14 cellular contexts compared by ENCODE assay signal in the genomic region with DNA sequence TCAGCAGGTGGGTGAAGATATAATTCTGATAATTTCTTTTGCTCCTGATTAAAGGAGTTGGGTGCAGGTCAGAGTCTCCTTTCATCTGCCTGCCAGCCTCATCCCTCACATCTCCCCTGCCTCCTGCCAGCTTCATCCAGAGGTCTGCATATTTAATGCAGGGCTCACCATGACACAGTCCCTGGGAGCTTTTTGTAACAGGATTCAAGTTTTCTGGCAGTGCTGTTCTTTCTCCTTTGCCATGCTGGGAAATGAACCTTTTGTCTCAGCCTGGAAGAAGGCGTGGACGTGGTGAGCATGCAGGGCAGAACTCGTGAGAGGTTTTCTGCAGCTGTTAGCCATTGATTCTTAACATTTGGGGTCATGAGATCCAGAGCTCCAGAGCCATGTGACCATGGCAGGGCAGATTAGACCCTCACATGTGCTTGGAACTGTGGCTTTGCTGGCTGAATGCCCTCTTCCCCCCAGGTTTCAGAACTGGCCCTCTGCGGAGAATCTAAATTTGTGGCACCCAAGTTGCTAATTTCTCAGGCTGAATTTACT. TPM values are rescaled to one million over a fixed set of nuclear protein-coding genes. Genes with fewer than 3 reads are reported as not detected.
"Had no signal": no experiment of that assay in that cellular context is flagged by ENCODE, and none has a peak within 500 bp of the region (broad histone marks: within the 10 kb centered on the region; RNA-seq: fewer than 3 reads in every experiment).

No MANE protein-coding gene starts in this region.

- H3K9me3 Mint-ChIP-seq: immature natural killer cell; stimulated activated effector memory CD8-positive, alpha-beta T cell treated with anti-CD3 and anti-CD28 coated beads, Interleukin-12 subunit alpha, Interleukin-12 subunit beta, amount 100 ng/mL, for 72 hours had no signal

- H2AFZ ChIP-seq: parathyroid adenoma had no signal

- H3K36me3 ChIP-seq: brain microvascular endothelial cell, right atrium auricular region had no signal

- H3K27ac ChIP-seq: brain microvascular endothelial cell, parathyroid adenoma, right atrium auricular region, tibial nerve had no signal

- H3K4me2 ChIP-seq: smooth muscle cell had no signal

- H3K4me3 Mint-ChIP-seq: activated CD4-positive, alpha-beta T cell treated with anti-CD3 and anti-CD28 coated beads, Interleukin-2, amount 10 ng/mL, durations not matched to agents 7 days and 5 days; immature natural killer cell; nephron progenitor cell; stimulated activated effector memory CD8-positive, alpha-beta T cell treated with anti-CD3 and anti-CD28 coated beads, Interleukin-12 subunit alpha, Interleukin-12 subunit beta, amount 100 ng/mL, for 72 hours had no signal

- H3K27me3 ChIP-seq: brain microvascular endothelial cell, right atrium auricular region, tibial nerve had no signal

- H3K4me1 Mint-ChIP-seq: immature natural killer cell had no signal

- H3K4me1 ChIP-seq: right atrium auricular region, tibial nerve had no signal

- H3K36me3 Mint-ChIP-seq: stimulated activated effector memory CD8-positive, alpha-beta T cell treated with anti-CD3 and anti-CD28 coated beads, Interleukin-12 subunit alpha, Interleukin-12 subunit beta, amount 100 ng/mL, for 72 hours had no signal

- H3K27ac Mint-ChIP-seq: activated CD4-positive, alpha-beta T cell treated with anti-CD3 and anti-CD28 coated beads, Interleukin-2, amount 10 ng/mL, durations not matched to agents 7 days and 5 days; activated naive CD8-positive, alpha-beta T cell; immature natural killer cell; nephron progenitor cell; stimulated activated effector memory CD8-positive, alpha-beta T cell treated with anti-CD3 and anti-CD28 coated beads, Interleukin-12 subunit alpha, Interleukin-12 subunit beta, amount 100 ng/mL, for 72 hours had no signal

- ATAC-seq: esophagus mucosa; SK-N-SH treated with all-trans-retinoic acid at 6 μM for 48 hours; stimulated activated effector memory CD8-positive, alpha-beta T cell treated with anti-CD3 and anti-CD28 coated beads, Interleukin-12 subunit alpha, Interleukin-12 subunit beta, amount 100 ng/mL, for 72 hours had no signal

- DNase-seq: activated CD4-positive, alpha-beta T cell treated with anti-CD3 and anti-CD28 coated beads, Interleukin-2, amount 10 ng/mL, durations not matched to agents 7 days and 5 days; activated CD8-positive, alpha-beta memory T cell treated with anti-CD3 and anti-CD28 coated beads for 24 hours; brain microvascular endothelial cell; glutamatergic neuron; immature natural killer cell; nephron progenitor cell had no signal

- H3K9me3 ChIP-seq: right atrium auricular region, tibial nerve had no signal

- H3K4me3 ChIP-seq: right atrium auricular region, smooth muscle cell, tibial nerve had no signal

- H3K9ac ChIP-seq: parathyroid adenoma had no signal

RNA-seq across cellular contexts. Expression of gene HRH4, which starts 2.9 kb away (rescaled TPM):
- polyA plus RNA-seq: immature natural killer cell, smooth muscle cell had no signal
